ENCODE assay signal across 9 cellular contexts in genomic region chr19:35643255-35644205, GRCh38.
A peak's percentile ranks its signal among the peaks of the same experiment; 100 is the strongest.
DNase-seq lines count a peak whose midpoint lies in the region; ATAC-seq, FAIRE-seq and TF ChIP-seq lines count a peak whose summit lies in the region.
"Had no signal": no experiment of that assay in that cellular context is flagged by ENCODE, and none has a peak within 500 bp of the region (broad histone marks: within the 10 kb centered on the region; RNA-seq: fewer than 3 reads in every experiment).

No MANE protein-coding gene starts in this region.

- TF ChIP-seq CTCF in fibroblast of mammary gland (conservative IDR thresholded peaks at IDR 0.05; ENCODE audit: control insufficient read depth, insufficient read depth, low read depth, low read length): no peak
- no peak for TF ChIP-seq CTCF in nephron (IDR thresholded peaks at IDR 0.05; ENCODE audit: unreplicated experiment in 3 of 3)

- H3K4me3 ChIP-seq in fibroblast of mammary gland (ENCODE audit: control insufficient read depth, low read depth, low read length): peak overlapping the region; percentile 55

- peak overlapping the region; percentile 86 to 90 (median 90) for H3K4me3 Mint-ChIP-seq in nephron
- H3K4me3 Mint-ChIP-seq in stimulated activated naive CD8-positive, alpha-beta T cell treated with anti-CD3 and anti-CD28 coated beads, Interleukin-15, amount 100 ng/mL, for 72 hours: peak overlapping the region; percentile 85 to 89

- H3K27ac Mint-ChIP-seq in nephron: peak overlapping the region; percentile 73 to 96 (median 93)
- peak overlapping the region; percentile 40 to 90 for H3K27ac Mint-ChIP-seq in stimulated activated naive CD8-positive, alpha-beta T cell treated with anti-CD3 and anti-CD28 coated beads, Interleukin-15, amount 100 ng/mL, for 72 hours

- DNase-seq in CD1c-positive myeloid dendritic cell (ENCODE audit: extremely low spot score) (peak; percentile 79), RCC 7860 (ENCODE audit: low spot score) (peak; percentile 40), fibroblast of mammary gland (ENCODE audit: low read depth) (peak; percentile 62)
- peak; percentile 56 to 66 for DNase-seq in activated T-helper 1 cell treated with anti-CD3 and anti-CD28 coated beads, Interleukin-2, amount 50 U/mL, for 16 hours (ENCODE audit: low read depth in 1 of 2, low spot score in 1 of 2)
- peak; percentile 88 to 92 for DNase-seq in stimulated activated naive CD8-positive, alpha-beta T cell treated with anti-CD3 and anti-CD28 coated beads, Interleukin-15, amount 100 ng/mL, for 72 hours

- ATAC-seq in GM19455 (IDR thresholded peaks at IDR 0.05; ENCODE audit: unreplicated experiment): peak; percentile 45
- peak; percentile 61 for ATAC-seq in stimulated activated naive CD8-positive, alpha-beta T cell treated with anti-CD3 and anti-CD28 coated beads, Interleukin-15, amount 100 ng/mL, for 72 hours

- peak; percentile 55; the same call in 1 of the 2 replicates for TF ChIP-seq EP300 in Ishikawa (IDR thresholded peaks at IDR 0.05; ENCODE audit: borderline replicate concordance)

- no peaks in the 10 kb centered on the region for H3K9me3 Mint-ChIP-seq in nephron
- no peaks in the 10 kb centered on the region for H3K9me3 Mint-ChIP-seq in stimulated activated naive CD8-positive, alpha-beta T cell treated with anti-CD3 and anti-CD28 coated beads, Interleukin-15, amount 100 ng/mL, for 72 hours

- peaks cover 12% of the 10 kb centered on the region for H3K4me1 Mint-ChIP-seq in nephron
- H3K4me1 Mint-ChIP-seq in stimulated activated naive CD8-positive, alpha-beta T cell treated with anti-CD3 and anti-CD28 coated beads, Interleukin-15, amount 100 ng/mL, for 72 hours: peaks cover 44% of the 10 kb centered on the region

- FAIRE-seq in RCC 7860 (lab: Jason Lieb, UNC): no peak
- FAIRE-seq: endometrium had no signal

- H3K27me3 Mint-ChIP-seq in nephron (ENCODE audit: low read depth): no peaks in the 10 kb centered on the region
- no peaks in the 10 kb centered on the region for H3K27me3 Mint-ChIP-seq in stimulated activated naive CD8-positive, alpha-beta T cell treated with anti-CD3 and anti-CD28 coated beads, Interleukin-15, amount 100 ng/mL, for 72 hours

- TF ChIP-seq RAD21 in Ishikawa (IDR thresholded peaks at IDR 0.05; ENCODE audit: low read depth): no peak

- peaks cover 4% of the 10 kb centered on the region for H3K36me3 Mint-ChIP-seq in nephron (ENCODE audit: low read depth)

TF ChIP-seq in Ishikawa, 13 proteins besides CTCF, POLR2A, EP300 and RAD21:
- peak; percentile 77 for TF ChIP-seq TAF1 (IDR thresholded peaks at IDR 0.05; ENCODE audit: low read depth)
- TF ChIP-seq NFIC (IDR thresholded peaks at IDR 0.05): peak; percentile 40
- TF ChIP-seq FOXM1 (IDR thresholded peaks at IDR 0.05; ENCODE audit: borderline replicate concordance, low read depth): no peak
- no peak for TF ChIP-seq EGR1 (IDR thresholded peaks at IDR 0.05)
- TF ChIP-seq, protein P1, sequence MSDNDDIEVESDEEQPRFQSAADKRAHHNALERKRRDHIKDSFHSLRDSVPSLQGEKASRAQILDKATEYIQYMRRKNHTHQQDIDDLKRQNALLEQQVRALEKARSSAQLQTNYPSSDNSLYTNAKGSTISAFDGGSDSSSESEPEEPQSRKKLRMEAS (IDR thresholded peaks at IDR 0.05): peak; percentile 95
- TF ChIP-seq TEAD4 (IDR thresholded peaks at IDR 0.05): no peak
- TF ChIP-seq ZBTB7A (IDR thresholded peaks at IDR 0.05; ENCODE audit: low read depth): no peak; the same call in 1 of the 2 replicates
TF ChIP-seq in Ishikawa: peak in this region for 3.

Comparison
In these comparisons a context has a peak if more than half of its experiments do, and no peak if none do; other contexts are left out.
1. Peak in every context shown above with its lines: DNase-seq, ATAC-seq and H3K4me3 ChIP-seq.
2. DNase-seq: peak in every context shown above with its lines; median percentile 90 in stimulated activated naive CD8-positive, alpha-beta T cell treated with anti-CD3 and anti-CD28 coated beads, Interleukin-15, amount 100 ng/mL, for 72 hours; 79 in CD1c-positive myeloid dendritic cell; 62 in fibroblast of mammary gland; 61 in activated T-helper 1 cell treated with anti-CD3 and anti-CD28 coated beads, Interleukin-2, amount 50 U/mL, for 16 hours; 40 in RCC 7860.